Comparison of ENCODE assay signal across 8 cellular contexts in genomic region chr19:54624229-54624628, GRCh38. TPM values are rescaled to one million over a fixed set of nuclear protein-coding genes. Genes with fewer than 3 reads are reported as not detected.
"Had no signal": no experiment of that assay in that cellular context is flagged by ENCODE, and none has a peak within 500 bp of the region (broad histone marks: within the 10 kb centered on the region; RNA-seq: fewer than 3 reads in every experiment).

No MANE protein-coding gene starts in this region.

RNA-seq across cellular contexts. Expression of gene LILRB1, which starts 6.1 kb away (rescaled TPM):
- total RNA-seq: dermis microvascular lymphatic vessel endothelial cell, lung microvascular endothelial cell, mesothelial cell of epicardium had no signal
- polyA plus RNA-seq: neural cell had no signal

RNA-seq across cellular contexts. Expression of gene LILRA1, which starts 30.8 kb away (rescaled TPM):
- total RNA-seq: activated naive CD4-positive, alpha-beta T cell treated with anti-CD3 and anti-CD28 coated beads, Interleukin-2, amount 50 U/mL, for 72 hours; activated T-helper 17 cell treated with anti-CD3 and anti-CD28 coated beads, Interleukin-2, amount 50 U/mL, for 72 hours; ascending aorta; dermis microvascular lymphatic vessel endothelial cell; lung microvascular endothelial cell; mesothelial cell of epicardium; skeletal muscle tissue had no signal
- polyA plus RNA-seq: neural cell had no signal

RNA-seq across cellular contexts. Expression of gene LILRB4, which starts 38.6 kb away (rescaled TPM):
- total RNA-seq: activated naive CD4-positive, alpha-beta T cell treated with anti-CD3 and anti-CD28 coated beads, Interleukin-2, amount 50 U/mL, for 72 hours; activated T-helper 17 cell treated with anti-CD3 and anti-CD28 coated beads, Interleukin-2, amount 50 U/mL, for 72 hours; dermis microvascular lymphatic vessel endothelial cell; lung microvascular endothelial cell; mesothelial cell of epicardium had no signal
- polyA plus RNA-seq: neural cell had no signal

RNA-seq across cellular contexts. Expression of gene LILRA2, which starts 50.6 kb away (rescaled TPM):
- total RNA-seq: activated naive CD4-positive, alpha-beta T cell treated with anti-CD3 and anti-CD28 coated beads, Interleukin-2, amount 50 U/mL, for 72 hours; activated T-helper 17 cell treated with anti-CD3 and anti-CD28 coated beads, Interleukin-2, amount 50 U/mL, for 72 hours; ascending aorta; dermis microvascular lymphatic vessel endothelial cell; lung microvascular endothelial cell; mesothelial cell of epicardium had no signal
- polyA plus RNA-seq: neural cell had no signal
